ENCODE assay signal across 20 cellular contexts in the genomic region with DNA sequence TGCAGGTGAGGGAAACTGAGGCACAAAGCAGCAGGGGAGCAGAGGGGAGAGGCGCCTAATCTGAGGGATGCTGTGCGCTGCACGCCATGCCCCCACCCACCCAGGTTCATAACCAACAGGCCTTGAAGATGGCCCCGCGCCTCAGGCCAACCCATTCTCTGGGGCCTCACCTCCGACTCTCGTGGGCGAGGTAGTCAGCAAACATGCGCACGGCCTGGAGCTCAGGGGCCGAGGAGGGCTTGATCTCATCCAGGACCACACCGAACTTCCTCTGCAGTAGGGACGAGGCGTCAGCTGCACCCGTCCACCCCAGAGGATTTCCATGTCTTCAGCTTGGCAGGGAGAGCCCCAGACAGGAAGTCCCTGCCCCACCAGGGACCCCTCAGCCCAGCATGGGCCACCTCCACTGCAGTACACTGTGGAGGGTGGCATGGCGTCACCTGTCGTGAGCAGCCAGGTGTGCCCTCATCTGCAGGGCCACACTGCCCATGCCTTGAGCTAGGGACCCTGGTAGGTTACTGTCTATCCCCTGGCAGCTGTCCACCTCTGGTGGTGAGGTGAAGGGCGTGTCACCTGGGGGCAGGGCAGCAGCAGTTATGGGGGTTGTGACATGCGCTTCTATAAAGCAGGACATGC. TPM values are rescaled to one million over a fixed set of nuclear protein-coding genes. Genes with fewer than 3 reads are reported as not detected.
"Had no signal": no experiment of that assay in that cellular context is flagged by ENCODE, and none has a peak within 500 bp of the region (broad histone marks: within the 10 kb centered on the region; RNA-seq: fewer than 3 reads in every experiment).

No MANE protein-coding gene starts in this region.

- H3K27ac ChIP-seq: foreskin keratinocyte, left lung, lower lobe of right lung, psoas muscle, spleen, testis, tibial nerve had no signal

- H3K9me3 ChIP-seq: left lung, lower lobe of right lung, psoas muscle, spleen, testis, tibial nerve had no signal

- H3K27me3 ChIP-seq: foreskin keratinocyte, left lung, spleen, testis, tibial nerve had no signal

- FAIRE-seq: colon, keratinocyte had no signal

- H3K4me3 ChIP-seq: left lung, lower lobe of right lung, psoas muscle, spleen, testis, tibial nerve had no signal

- DNase-seq: dermis blood vessel endothelial cell; foreskin keratinocyte; immature natural killer cell; left lung; lower lobe of right lung; naive B cell; psoas muscle; retina; spleen; stimulated activated CD4-positive, alpha-beta T cell treated with anti-CD3 and anti-CD28 coated beads, Interleukin-15, amount 100 ng/mL, for 24 hours; stimulated activated CD4-positive, alpha-beta T cell treated with anti-CD3 and anti-CD28 coated beads, Interleukin-1b, Interleukin-23, amount 100 ng/mL, for 48 hours; stimulated activated CD4-positive, alpha-beta T cell treated with anti-CD3 and anti-CD28 coated beads, Interleukin-4, amount 100 ng/mL, for 24 hours; stimulated activated naive B cell treated with anti-CD40 and anti-IgM and Interleukin-4, amounts not matched to agents 10 μg/mL and 1 μg/mL and 100 μg/mL, for 72 hours; stimulated activated naive CD8-positive, alpha-beta T cell treated with anti-CD3 and anti-CD28 coated beads, Interleukin-15, amount 100 ng/mL, for 72 hours; testis had no signal

- H3K4me1 ChIP-seq: foreskin keratinocyte, psoas muscle had no signal

- ATAC-seq: foreskin keratinocyte; left lung; lower lobe of right lung; psoas muscle; sciatic nerve; stimulated activated naive B cell treated with anti-CD40 and anti-IgM and Interleukin-4, amounts not matched to agents 10 μg/mL and 1 μg/mL and 100 μg/mL, for 72 hours; stimulated activated naive CD8-positive, alpha-beta T cell treated with anti-CD3 and anti-CD28 coated beads, Interleukin-15, amount 100 ng/mL, for 72 hours had no signal

RNA-seq across cellular contexts. Expression of a gene that starts 15.0 kb away (rescaled TPM):
- total RNA-seq: lower lobe of right lung, subcutaneous adipose tissue had no signal
- polyA plus RNA-seq: immature natural killer cell had no signal
